ENCODE assay signal across 23 cellular contexts in the genomic region with DNA sequence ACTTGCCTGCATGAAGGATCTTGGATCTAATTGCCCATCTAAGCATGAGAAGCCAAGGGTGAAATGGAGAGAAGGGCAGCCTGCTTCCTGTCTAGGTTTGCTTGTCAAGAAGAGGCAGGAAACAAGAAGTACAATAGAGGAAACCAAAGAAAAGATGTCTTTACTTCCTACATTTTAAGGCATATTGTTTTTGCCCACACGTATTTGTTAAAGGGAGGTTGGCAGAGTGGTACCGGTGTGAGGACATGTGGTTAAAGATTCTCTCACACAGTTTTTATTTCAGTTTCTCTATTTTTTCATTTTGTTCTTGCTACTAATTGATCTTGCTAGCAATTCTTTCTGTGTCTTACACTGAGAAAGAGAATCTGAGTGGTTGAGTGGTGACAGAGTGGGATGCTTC. TPM values are rescaled to one million over a fixed set of nuclear protein-coding genes. Genes with fewer than 3 reads are reported as not detected.
"Had no signal": no experiment of that assay in that cellular context is flagged by ENCODE, and none has a peak within 500 bp of the region (broad histone marks: within the 10 kb centered on the region; RNA-seq: fewer than 3 reads in every experiment).

No MANE protein-coding gene starts in this region.

- H3K4me1 ChIP-seq: esophagus muscularis mucosa, psoas muscle had no signal

- DNase-seq: activated CD4-positive, alpha-beta T cell treated with anti-CD3 and anti-CD28 coated beads, Interleukin-2, amount 50 U/mL, for 1 hour; activated CD4-positive, CD25-positive, alpha-beta regulatory T cell; activated naive CD4-positive, alpha-beta T cell; activated naive CD8-positive, alpha-beta T cell treated with anti-CD3 and anti-CD28 coated beads, Interleukin-2, amount 10 ng/mL, durations not matched to agents 7 days and 5 days; activated T-cell treated with anti-CD3 and anti-CD28 coated beads for 4 hours; anterior cingulate cortex; brain microvascular endothelial cell; cortex of kidney; effector CD4-positive, alpha-beta T cell; left ventricle myocardium superior; mucosa of descending colon; naive thymus-derived CD8-positive, alpha-beta T cell; psoas muscle; right lobe of liver; stomach; T-helper 17 cell; testis; upper lobe of left lung had no signal

- H3K36me3 Mint-ChIP-seq: activated naive CD8-positive, alpha-beta T cell treated with anti-CD3 and anti-CD28 coated beads, Interleukin-2, amount 10 ng/mL, durations not matched to agents 7 days and 5 days; naive thymus-derived CD8-positive, alpha-beta T cell had no signal

- ATAC-seq: left ventricle myocardium superior; mucosa of descending colon; naive thymus-derived CD8-positive, alpha-beta T cell; psoas muscle; right lobe of liver; T-helper 17 cell had no signal

- H3K27ac ChIP-seq: brain microvascular endothelial cell, esophagus muscularis mucosa, hepatocyte, psoas muscle, right lobe of liver, stomach, testis had no signal

- H3K27ac Mint-ChIP-seq: activated naive CD8-positive, alpha-beta T cell treated with anti-CD3 and anti-CD28 coated beads, Interleukin-2, amount 10 ng/mL, durations not matched to agents 7 days and 5 days; memory B cell; T-helper 17 cell had no signal

- H3K4me3 ChIP-seq: esophagus muscularis mucosa, hepatocyte, mucosa of descending colon, psoas muscle, right lobe of liver, stomach, testis, upper lobe of left lung had no signal

- H3K27me3 Mint-ChIP-seq: activated naive CD8-positive, alpha-beta T cell treated with anti-CD3 and anti-CD28 coated beads, Interleukin-2, amount 10 ng/mL, durations not matched to agents 7 days and 5 days; memory B cell; naive thymus-derived CD8-positive, alpha-beta T cell; T-helper 17 cell had no signal

- H3K36me3 ChIP-seq: brain microvascular endothelial cell, esophagus muscularis mucosa, right lobe of liver, stomach, upper lobe of left lung had no signal

- H3K9me3 ChIP-seq: esophagus muscularis mucosa, mucosa of descending colon, right lobe of liver, stomach, testis, upper lobe of left lung had no signal

- H3K4me3 Mint-ChIP-seq: activated naive CD8-positive, alpha-beta T cell treated with anti-CD3 and anti-CD28 coated beads, Interleukin-2, amount 10 ng/mL, durations not matched to agents 7 days and 5 days; memory B cell; naive thymus-derived CD8-positive, alpha-beta T cell; T-helper 17 cell had no signal

- H3K27me3 ChIP-seq: brain microvascular endothelial cell, esophagus muscularis mucosa, hepatocyte, right lobe of liver, stomach, testis, upper lobe of left lung had no signal

RNA-seq across cellular contexts. Expression of a gene that starts 6.0 kb away (rescaled TPM):
- total RNA-seq: activated naive CD8-positive, alpha-beta T cell treated with anti-CD3 and anti-CD28 coated beads, Interleukin-2, amount 10 ng/mL, durations not matched to agents 7 days and 5 days; esophagus muscularis mucosa; hepatocyte; kidney epithelial cell; left ventricle myocardium superior; naive thymus-derived CD8-positive, alpha-beta T cell; omental fat pad; psoas muscle; right lobe of liver; stomach; T-helper 17 cell; testis; upper lobe of left lung had no signal
- polyA plus RNA-seq: hepatocyte; naive thymus-derived CD8-positive, alpha-beta T cell; psoas muscle; stomach had no signal

RNA-seq across cellular contexts. Expression of a gene that starts 16.1 kb away (rescaled TPM):
- total RNA-seq: activated naive CD8-positive, alpha-beta T cell treated with anti-CD3 and anti-CD28 coated beads, Interleukin-2, amount 10 ng/mL, durations not matched to agents 7 days and 5 days; kidney epithelial cell had no signal
- polyA plus RNA-seq: naive thymus-derived CD8-positive, alpha-beta T cell had no signal

RNA-seq across cellular contexts. Expression of a gene that starts 32.8 kb away (rescaled TPM):
- total RNA-seq: hepatocyte, kidney epithelial cell had no signal
- polyA plus RNA-seq: hepatocyte; naive thymus-derived CD8-positive, alpha-beta T cell had no signal
